Comparison of ENCODE assay signal across 20 cellular contexts in the genomic region with DNA sequence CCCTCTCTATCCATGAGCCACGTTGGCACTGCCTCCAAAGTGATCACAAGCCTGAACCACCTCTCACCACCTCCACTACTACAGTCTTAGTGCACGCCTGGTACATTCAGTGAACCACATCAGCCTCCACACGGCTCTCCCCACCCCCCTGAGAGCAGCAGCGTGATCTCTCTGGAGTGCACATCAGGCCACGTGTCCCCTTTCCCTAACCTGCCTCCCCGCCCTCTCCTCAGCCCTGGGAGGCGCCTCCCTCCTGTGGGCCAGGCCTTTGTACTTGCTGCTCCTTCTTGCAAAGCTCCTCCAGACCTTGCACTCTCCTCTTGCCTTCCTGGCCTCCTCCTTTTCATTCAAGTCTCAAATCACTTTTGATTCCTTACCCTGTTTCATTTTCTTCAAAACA. TPM values are rescaled to one million over a fixed set of nuclear protein-coding genes. Genes with fewer than 3 reads are reported as not detected.
DNase-seq lines count a peak whose midpoint lies in the region; FAIRE-seq and TF ChIP-seq lines count a peak whose summit lies in the region.
"Had no signal": no experiment of that assay in that cellular context is flagged by ENCODE, and none has a peak within 500 bp of the region (broad histone marks: within the 10 kb centered on the region; RNA-seq: fewer than 3 reads in every experiment).

No MANE protein-coding gene starts in this region.

- peak overlapping the region; percentile 20 for H3K4me3 Mint-ChIP-seq in nephron progenitor cell
- H3K4me3 Mint-ChIP-seq: activated CD4-positive, alpha-beta T cell treated with anti-CD3 and anti-CD28 coated beads for 36 hours; natural killer cell had no signal

- H3K9me3 Mint-ChIP-seq in nephron progenitor cell = no peaks in the 10 kb centered on the region
- H3K9me3 Mint-ChIP-seq: natural killer cell had no signal

- no peaks in the 10 kb centered on the region for H3K36me3 ChIP-seq in H7 (replicated peaks; ENCODE audit: control insufficient read depth, insufficient read depth, low read length)
- H3K36me3 ChIP-seq: suprapubic skin had no signal

- DNase-seq in H7 (peak; percentile 71), NCI-H2171 treated with DMSO at 0.1 percent for 48 hours (lab: John Stamatoyannopoulos, UW) (peak; percentile 80), caudate nucleus (lab: John Stamatoyannopoulos, UW) (peak in 46 of 61 donors; percentile 20 to 94 (median 60)), nephron progenitor cell (peak; percentile 34), SK-N-DZ (ENCODE audit: low spot score) (no peak), frontal cortex (ENCODE audit: low spot score in 2 of 2) (no peak), KBM-7 (no peak), mesenteric fat pad (ENCODE audit: low spot score) (no peak)
- DNase-seq: activated CD4-positive, alpha-beta T cell treated with anti-CD3 and anti-CD28 coated beads for 36 hours; activated CD8-positive, alpha-beta memory T cell treated with anti-CD3 and anti-CD28 coated beads, Interleukin-2, amount 50 U/mL, for 48 hours; activated naive CD4-positive, alpha-beta T cell treated with anti-CD3 and anti-CD28 coated beads, Interleukin-2, amount 50 U/mL, for 16 hours; Calu3; Kasumi-1; natural killer cell; NCI-H2081; retina; SIG-M5 had no signal

- no peak overlapping the region for H3K4me3 ChIP-seq in H7 (ENCODE audit: insufficient read depth, low read depth, low read length)
- H3K4me3 ChIP-seq: suprapubic skin had no signal

- no peaks in the 10 kb centered on the region for H3K27me3 ChIP-seq in H7 (ENCODE audit: control insufficient read depth, insufficient read depth, low read length)

- no peaks in the 10 kb centered on the region for H3K36me3 Mint-ChIP-seq in nephron progenitor cell (ENCODE audit: low read depth)
- H3K36me3 Mint-ChIP-seq: natural killer cell had no signal

- H3K27ac ChIP-seq in caudate nucleus (ENCODE audit: low read depth, low read length) = no peak overlapping the region
- H3K27ac ChIP-seq: suprapubic skin had no signal

- peak overlapping the region; percentile 62 for H3K27ac Mint-ChIP-seq in nephron progenitor cell
- H3K27ac Mint-ChIP-seq: activated CD4-positive, alpha-beta T cell treated with anti-CD3 and anti-CD28 coated beads for 36 hours; natural killer cell had no signal

- no peak for FAIRE-seq in frontal cortex (lab: Jason Lieb, UNC)
- FAIRE-seq: GM19239 had no signal

- in situ Hi-C loops in KBM-7 (cut with MboI; ENCODE audit: low pct_unique_long_range_greater_than_20kb, low sequenced_read_pairs) = no loop called here

- peaks cover 18% of the 10 kb centered on the region for H3K27me3 Mint-ChIP-seq in nephron progenitor cell (ENCODE audit: low read depth, poor library complexity)
- H3K27me3 Mint-ChIP-seq: activated CD4-positive, alpha-beta T cell treated with anti-CD3 and anti-CD28 coated beads for 36 hours had no signal

- TF ChIP-seq CTCF in nephron progenitor cell (IDR thresholded peaks at IDR 0.05) = no peak

- H3K4me1 Mint-ChIP-seq in nephron progenitor cell = peaks cover 60% of the 10 kb centered on the region

RNA-seq across cellular contexts. Expression of a gene that starts 49.8 kb away (rescaled TPM):
- 0.31 TPM in 1 of 2 replicates, not detected in the other for total RNA-seq in H7 (2014; rRNA removed; shearing (Covaris generic))
- 0.16 and 0.27 TPM in 2 replicates for polyA plus RNA-seq in SK-N-DZ (2014; cell fraction: cytosol; rRNA removed)
- not detected in 2 replicates for polyA plus RNA-seq in SK-N-DZ (2014; cell fraction: nucleus; rRNA removed)
- total RNA-seq in frontal cortex (6.9 TPM), mesenteric fat pad (3.4 TPM)
- total RNA-seq: fibroblast of lung had no signal
- polyA plus RNA-seq: fibroblast of lung had no signal

Comparison
In these comparisons a context has a peak if more than half of its experiments do, and no peak if none do; other contexts are left out.
1. DNase-seq: peak in H7 (single experiment), NCI-H2171 treated with DMSO at 0.1 percent for 48 hours (single experiment), caudate nucleus (46 of 61) and nephron progenitor cell (single experiment); none in SK-N-DZ (single experiment), frontal cortex (0 of 2), KBM-7 (single experiment) and mesenteric fat pad (single experiment).